In genomic region chr7:90773269-90773668, GRCh38 we compare ENCODE assay signal across 22 cellular contexts.
"Had no signal": no experiment of that assay in that cellular context is flagged by ENCODE, and none has a peak within 500 bp of the region (broad histone marks: within the 10 kb centered on the region; RNA-seq: fewer than 3 reads in every experiment).

No MANE protein-coding gene starts in this region.

- H3K79me2 ChIP-seq: parathyroid adenoma had no signal

- H3K27ac ChIP-seq: body of pancreas, cardiac muscle cell, epithelial cell of prostate, heart left ventricle, parathyroid adenoma, skin epidermis, tibial artery had no signal

- H3K4me1 ChIP-seq: parathyroid adenoma had no signal

- H3K27me3 Mint-ChIP-seq: activated CD4-positive, alpha-beta T cell treated with anti-CD3 and anti-CD28 coated beads, Interleukin-2, amount 10 ng/mL, durations not matched to agents 7 days and 5 days; activated CD8-positive, alpha-beta memory T cell treated with anti-CD3 and anti-CD28 coated beads, Interleukin-2, amount 10 ng/mL, durations not matched to agents 7 days and 5 days; activated CD8-positive, alpha-beta T cell treated with anti-CD3 and anti-CD28 coated beads for 36 hours; activated naive CD8-positive, alpha-beta T cell treated with anti-CD3 and anti-CD28 coated beads, Interleukin-2, amount 50 U/mL, for 24 hours; stimulated activated naive CD8-positive, alpha-beta T cell treated with anti-CD3 and anti-CD28 coated beads, Interleukin-15, amount 100 ng/mL, for 72 hours had no signal

- H3K9ac ChIP-seq: parathyroid adenoma had no signal

- H3K4me3 Mint-ChIP-seq: activated CD4-positive, alpha-beta T cell treated with anti-CD3 and anti-CD28 coated beads, Interleukin-2, amount 10 ng/mL, durations not matched to agents 7 days and 5 days; activated CD8-positive, alpha-beta memory T cell treated with anti-CD3 and anti-CD28 coated beads, Interleukin-2, amount 10 ng/mL, durations not matched to agents 7 days and 5 days; activated CD8-positive, alpha-beta T cell treated with anti-CD3 and anti-CD28 coated beads for 36 hours; activated naive CD8-positive, alpha-beta T cell treated with anti-CD3 and anti-CD28 coated beads, Interleukin-2, amount 50 U/mL, for 24 hours; nephron; stimulated activated naive CD8-positive, alpha-beta T cell treated with anti-CD3 and anti-CD28 coated beads, Interleukin-15, amount 100 ng/mL, for 72 hours had no signal

- H3K27me3 ChIP-seq: body of pancreas, cardiac muscle cell, heart left ventricle, tibial artery had no signal

- H3K27ac Mint-ChIP-seq: activated CD4-positive, alpha-beta T cell treated with anti-CD3 and anti-CD28 coated beads, Interleukin-2, amount 10 ng/mL, durations not matched to agents 7 days and 5 days; activated CD8-positive, alpha-beta memory T cell treated with anti-CD3 and anti-CD28 coated beads, Interleukin-2, amount 10 ng/mL, durations not matched to agents 7 days and 5 days; activated CD8-positive, alpha-beta T cell treated with anti-CD3 and anti-CD28 coated beads for 36 hours; activated naive CD8-positive, alpha-beta T cell treated with anti-CD3 and anti-CD28 coated beads, Interleukin-2, amount 50 U/mL, for 24 hours; stimulated activated naive CD8-positive, alpha-beta T cell treated with anti-CD3 and anti-CD28 coated beads, Interleukin-15, amount 100 ng/mL, for 72 hours had no signal

- H3K9me3 Mint-ChIP-seq: activated CD8-positive, alpha-beta T cell treated with anti-CD3 and anti-CD28 coated beads for 36 hours; nephron had no signal

- H3K36me3 ChIP-seq: cardiac muscle cell, heart left ventricle, tibial artery had no signal

- FAIRE-seq: islet of Langerhans had no signal

- H3K36me3 Mint-ChIP-seq: activated CD8-positive, alpha-beta memory T cell treated with anti-CD3 and anti-CD28 coated beads, Interleukin-2, amount 10 ng/mL, durations not matched to agents 7 days and 5 days had no signal

- H2AFZ ChIP-seq: parathyroid adenoma had no signal

- H3K4me3 ChIP-seq: body of pancreas, cardiac muscle cell, heart left ventricle, skin epidermis, tibial artery had no signal

- H3K4me1 Mint-ChIP-seq: activated CD4-positive, alpha-beta T cell treated with anti-CD3 and anti-CD28 coated beads, Interleukin-2, amount 10 ng/mL, durations not matched to agents 7 days and 5 days; activated CD8-positive, alpha-beta memory T cell treated with anti-CD3 and anti-CD28 coated beads, Interleukin-2, amount 10 ng/mL, durations not matched to agents 7 days and 5 days; activated naive CD8-positive, alpha-beta T cell treated with anti-CD3 and anti-CD28 coated beads, Interleukin-2, amount 50 U/mL, for 24 hours; stimulated activated naive CD8-positive, alpha-beta T cell treated with anti-CD3 and anti-CD28 coated beads, Interleukin-15, amount 100 ng/mL, for 72 hours had no signal

- H3K9me3 ChIP-seq: body of pancreas, tibial artery had no signal

- ATAC-seq: activated CD8-positive, alpha-beta memory T cell treated with anti-CD3 and anti-CD28 coated beads, Interleukin-2, amount 10 ng/mL, durations not matched to agents 7 days and 5 days; activated CD8-positive, alpha-beta T cell treated with anti-CD3 and anti-CD28 coated beads for 36 hours; activated naive CD8-positive, alpha-beta T cell treated with anti-CD3 and anti-CD28 coated beads, Interleukin-2, amount 50 U/mL, for 24 hours; body of pancreas; heart left ventricle; right cardiac atrium; stimulated activated naive CD8-positive, alpha-beta T cell treated with anti-CD3 and anti-CD28 coated beads, Interleukin-15, amount 100 ng/mL, for 72 hours had no signal

- DNase-seq: activated CD4-positive, alpha-beta T cell treated with anti-CD3 and anti-CD28 coated beads, Interleukin-2, amount 10 ng/mL, durations not matched to agents 7 days and 5 days; activated CD4-positive, CD25-positive, alpha-beta regulatory T cell treated with anti-CD3 and anti-CD28 coated beads, Interleukin-2, amount 50 U/mL, for 72 hours; activated CD8-positive, alpha-beta memory T cell treated with anti-CD3 and anti-CD28 coated beads, Interleukin-2, amount 10 ng/mL, durations not matched to agents 7 days and 5 days; activated CD8-positive, alpha-beta T cell treated with anti-CD3 and anti-CD28 coated beads for 36 hours; activated gamma-delta T cell; activated naive CD4-positive, alpha-beta T cell treated with anti-CD3 and anti-CD28 coated beads, Interleukin-2, amount 50 U/mL, for 16 hours; activated naive CD8-positive, alpha-beta T cell treated with anti-CD3 and anti-CD28 coated beads, Interleukin-2, amount 50 U/mL, for 24 hours; activated T-cell treated with anti-CD3 and anti-CD28 coated beads for 4 hours; cortex of kidney; heart left ventricle; mesenchymal stem cell; right cardiac atrium; stimulated activated CD4-positive, alpha-beta T cell treated with anti-CD3 and anti-CD28 coated beads, Interleukin-1b, Interleukin-23, amount 100 ng/mL, for 48 hours; stimulated activated naive CD8-positive, alpha-beta T cell treated with anti-CD3 and anti-CD28 coated beads, Interleukin-15, amount 100 ng/mL, for 72 hours; tibial artery had no signal
